ENCODE assay signal across 8 cellular contexts in the genomic region with DNA sequence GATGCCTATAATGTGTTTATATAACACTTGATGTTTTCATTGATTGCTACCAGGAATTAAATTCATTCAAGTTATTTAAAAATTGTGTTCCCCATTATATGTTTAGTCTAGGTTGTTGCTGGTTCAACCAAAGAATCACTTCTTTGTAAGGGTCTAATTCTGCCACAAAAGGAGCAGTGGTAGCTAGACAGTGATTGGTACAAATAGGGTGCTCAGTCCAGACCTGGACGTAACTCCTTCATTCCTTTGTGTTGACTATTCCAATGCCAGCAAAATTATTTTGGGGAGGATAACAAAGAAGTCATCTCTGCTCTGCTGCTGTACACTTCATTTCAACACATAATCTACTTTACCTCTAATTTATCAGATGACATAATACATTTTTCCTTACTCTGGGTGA. TPM values are rescaled to one million over a fixed set of nuclear protein-coding genes. Genes with fewer than 3 reads are reported as not detected.
DNase-seq lines count a peak whose midpoint lies in the region; ATAC-seq and TF ChIP-seq lines count a peak whose summit lies in the region.

No MANE protein-coding gene starts in this region.

- no peaks in the 10 kb centered on the region for H3K27me3 ChIP-seq in CD4-positive, alpha-beta T cell (ENCODE audit: control insufficient read depth, insufficient read depth, low read length)
- H3K27me3 ChIP-seq in effector memory CD4-positive, alpha-beta T cell (replicated peaks; ENCODE audit: control insufficient read depth, insufficient read depth, low read length, poor library complexity, severe bottlenecking): no peaks in the 10 kb centered on the region
- peaks cover 5% of the 10 kb centered on the region for H3K27me3 ChIP-seq in neural progenitor cell

- no peak overlapping the region for H2AFZ ChIP-seq in neural progenitor cell (replicated peaks)

- H4K20me1 ChIP-seq in neural progenitor cell (ENCODE audit: low read depth): no peaks in the 10 kb centered on the region

- H3K9ac ChIP-seq in neural progenitor cell: peak overlapping the region; percentile 78

- H3K9me3 Mint-ChIP-seq in CD4-positive, alpha-beta T cell: no peaks in the 10 kb centered on the region
- no peaks in the 10 kb centered on the region for H3K9me3 Mint-ChIP-seq in neural progenitor cell

- ATAC-seq in CD4-positive, alpha-beta T cell (ENCODE audit: poor library complexity): no peak
- no peak for ATAC-seq in HG03439 (IDR thresholded peaks at IDR 0.05; ENCODE audit: unreplicated experiment)

- peaks cover 3% of the 10 kb centered on the region for H3K36me3 ChIP-seq in effector memory CD4-positive, alpha-beta T cell (ENCODE audit: control insufficient read depth, insufficient read depth, low read length)
- H3K36me3 ChIP-seq in neural progenitor cell: no peaks in the 10 kb centered on the region

- intact Hi-C loops in CD4-positive, alpha-beta T cell (cut with DNase I, micrococcal nuclease): loop anchor here in 1 of 2 experiments (2.0 to 5.0 kb wide), 2 partner anchors 830 to 919 kb away; a partner anchor contains a TSS

- TF ChIP-seq CTCF in CD4-positive, alpha-beta T cell (IDR thresholded peaks at IDR 0.05): no peak
- TF ChIP-seq CTCF in NB4 (IDR thresholded peaks at IDR 0.05; ENCODE audit: low read depth, low read length) (no peak), neural progenitor cell (IDR thresholded peaks at IDR 0.05) (no peak)

- no peaks in the 10 kb centered on the region for H3K9me3 ChIP-seq in CD4-positive, alpha-beta T cell (ENCODE audit: control insufficient read depth, low read length)
- no peaks in the 10 kb centered on the region for H3K9me3 ChIP-seq in effector memory CD4-positive, alpha-beta T cell (ENCODE audit: control insufficient read depth, low read length)
- H3K9me3 ChIP-seq in neural progenitor cell (ENCODE audit: low read depth): no peaks in the 10 kb centered on the region

- peaks cover 57% of the 10 kb centered on the region for H3K79me2 ChIP-seq in neural progenitor cell (ENCODE audit: low read depth)

- CTCF ChIA-PET in CD4-positive, alpha-beta T cell (lab: Charles Lee): no interaction called here

- H3K27me3 Mint-ChIP-seq in CD4-positive, alpha-beta T cell: peaks cover 5% of the 10 kb centered on the region
- H3K27me3 Mint-ChIP-seq in neural progenitor cell (ENCODE audit: insufficient read depth, low read depth): no peaks in the 10 kb centered on the region

- H3K4me1 Mint-ChIP-seq in CD4-positive, alpha-beta T cell (ENCODE audit: low read depth): peaks cover 63% of the 10 kb centered on the region
- H3K4me1 Mint-ChIP-seq in neural progenitor cell: peaks cover 15% of the 10 kb centered on the region

- H3K4me2 ChIP-seq in neural progenitor cell: peak overlapping the region; percentile 88

- H3K27ac Mint-ChIP-seq in CD4-positive, alpha-beta T cell: peak overlapping the region; percentile 93
- H3K27ac Mint-ChIP-seq in neural progenitor cell: no peak overlapping the region

- in situ Hi-C loops in G401 (cut with HindIII; ENCODE audit: low sequenced_read_pairs): no loop called here

- POLR2A ChIA-PET in CD4-positive, alpha-beta T cell (lab: Charles Lee): interaction anchor here (1.0 kb wide), 1 partner anchor 826 kb away, joined by 4 read pairs; no protein-coding TSS in a partner anchor

- H3K27ac ChIP-seq in CD4-positive, alpha-beta T cell (ENCODE audit: low read depth, low read length): no peak overlapping the region
- H3K27ac ChIP-seq in effector memory CD4-positive, alpha-beta T cell (ENCODE audit: insufficient read depth, low read length, poor library complexity, severe bottlenecking): no peak overlapping the region
- no peak overlapping the region for H3K27ac ChIP-seq in neural progenitor cell

- peaks cover 18% of the 10 kb centered on the region for H3K36me3 Mint-ChIP-seq in CD4-positive, alpha-beta T cell (ENCODE audit: low read depth)
- H3K36me3 Mint-ChIP-seq in neural progenitor cell: no peaks in the 10 kb centered on the region

- H3K4me3 Mint-ChIP-seq in CD4-positive, alpha-beta T cell: peak overlapping the region; percentile 97
- peak overlapping the region; percentile 99 for H3K4me3 Mint-ChIP-seq in neural progenitor cell

- TF ChIP-seq POLR2A in NB4 (IDR thresholded peaks at IDR 0.05; ENCODE audit: extremely low read depth, insufficient read length): no peak

- H3K4me3 ChIP-seq in NB4 (ENCODE audit: low read depth, low read length): peak overlapping the region; percentile 85
- peak overlapping the region; percentile 97 for H3K4me3 ChIP-seq in effector memory CD4-positive, alpha-beta T cell (ENCODE audit: insufficient read depth, low read depth, low read length, poor library complexity, severe bottlenecking)
- H3K4me3 ChIP-seq in neural progenitor cell: peak overlapping the region; percentile 79

- H3K4me1 ChIP-seq in effector memory CD4-positive, alpha-beta T cell (ENCODE audit: control insufficient read depth, insufficient read depth, low read length, poor library complexity, severe bottlenecking): peaks cover 11% of the 10 kb centered on the region
- H3K4me1 ChIP-seq in neural progenitor cell: peaks cover 23% of the 10 kb centered on the region

- H3F3A ChIP-seq in neural progenitor cell (ENCODE audit: low read depth): peaks cover 7% of the 10 kb centered on the region

- no peak for DNase-seq in CD4-positive, alpha-beta T cell
- DNase-seq in NB4 (ENCODE audit: low read depth) (no peak), neural progenitor cell (ENCODE audit: low spot score) (peak; percentile 17), HuH-7.5 (ENCODE audit: low spot score) (no peak), G401 (ENCODE audit: low spot score) (no peak)
- DNase-seq in effector memory CD4-positive, alpha-beta T cell: no peak
- no peak for DNase-seq in stimulated activated CD4-positive, alpha-beta T cell treated with anti-CD3 and anti-CD28 coated beads, Interleukin-2, amount 100 ng/mL, for 48 hours

RNA-seq across cellular contexts. Expression of a gene that starts 1.2 kb away (rescaled TPM):
- total RNA-seq in CD4-positive, alpha-beta T cell: 10 to 100 TPM; 24.7 to 31.5 TPM
- 34.5 and 62.4 TPM in 2 replicates for total RNA-seq in neural progenitor cell (ENCODE audit: low replicate concordance)
- 37.3 and 51.5 TPM in 2 replicates for total RNA-seq in G401 (2014; rRNA removed; shearing (Covaris generic))

RNA-seq across cellular contexts. Expression of a gene that starts 48.1 kb away (rescaled TPM):
- not detected for total RNA-seq in CD4-positive, alpha-beta T cell
- total RNA-seq in neural progenitor cell (ENCODE audit: low replicate concordance): not detected in 2 replicates
- total RNA-seq in G401 (2014; rRNA removed; shearing (Covaris generic)): not detected in 2 replicates
